ENCODE assay signal across 23 cellular contexts in genomic region chr5:155013526-155013925, GRCh38. TPM values are rescaled to one million over a fixed set of nuclear protein-coding genes. Genes with fewer than 3 reads are reported as not detected.
"Had no signal": no experiment of that assay in that cellular context is flagged by ENCODE, and none has a peak within 500 bp of the region (broad histone marks: within the 10 kb centered on the region; RNA-seq: fewer than 3 reads in every experiment).

KIF4B (plus strand) TSS chr5:155013755; CDS start chr5:155013860, 105 bp downstream.

- ATAC-seq: activated CD8-positive, alpha-beta T cell treated with anti-CD3 and anti-CD28 coated beads, Interleukin-2, amount 10 ng/mL, durations not matched to agents 7 days and 5 days; activated naive CD4-positive, alpha-beta T cell treated with anti-CD3 and anti-CD28 coated beads, Interleukin-2, amount 50 U/mL, for 72 hours; PC-3 had no signal

- DNase-seq: activated CD4-positive, alpha-beta T cell treated with anti-CD3 and anti-CD28 coated beads, Interleukin-2, amount 10 ng/mL, durations not matched to agents 24 days and 14 days; activated CD4-positive, alpha-beta T cell treated with anti-CD3 and anti-CD28 coated beads, Interleukin-2, amount 50 U/mL, for 4 hours; activated CD8-positive, alpha-beta T cell treated with anti-CD3 and anti-CD28 coated beads, Interleukin-2, amount 10 ng/mL, durations not matched to agents 7 days and 5 days; activated gamma-delta T cell; activated naive CD4-positive, alpha-beta T cell treated with anti-CD3 and anti-CD28 coated beads for 36 hours; activated T-cell treated with anti-CD3 and anti-CD28 coated beads, Interleukin-2, amount 50 U/mL, for 24 hours; adrenal gland; anterior cingulate cortex; MG63; NCI-H1048; NCI-H1105 treated with DMSO at 0.1 percent for 48 hours; NCI-H1436; NCI-H1694 treated with DMSO at 0.1 percent for 48 hours; NCI-H2029; NCI-H345; NCI-H524 treated with DMSO at 0.1 percent for 48 hours; PC-3; Peyer's patch; RPMI8226; SHP77 treated with DMSO at 0.1 percent for 48 hours; SK-N-SH had no signal

- H3K4me3 ChIP-seq: adrenal gland, MG63, Peyer's patch, SJSA1 had no signal

RNA-seq across cellular contexts. Expression of gene KIF4B, which starts in this region (rescaled TPM):
- total RNA-seq: activated CD4-positive, alpha-beta T cell treated with anti-CD3 and anti-CD28 coated beads, Interleukin-2, amount 10 ng/mL, durations not matched to agents 24 days and 14 days; PC-3; Peyer's patch; SJSA1 had no signal
